8 cellular contexts compared by ENCODE assay signal in genomic region chr1:45325816-45326506, GRCh38. TPM values are rescaled to one million over a fixed set of nuclear protein-coding genes. Genes with fewer than 3 reads are reported as not detected.
DNase-seq lines count a peak whose midpoint lies in the region; ATAC-seq and TF ChIP-seq lines count a peak whose summit lies in the region.

No MANE protein-coding gene starts in this region.

- peaks cover 23% of the 10 kb centered on the region for H3K4me1 Mint-ChIP-seq in activated CD4-positive, alpha-beta T cell treated with anti-CD3 and anti-CD28 coated beads for 36 hours
- H3K4me1 Mint-ChIP-seq in T-helper 17 cell (peaks cover 3% of the 10 kb centered on the region), osteocyte (ENCODE audit: unreplicated experiment) (peaks cover 3% of the 10 kb centered on the region)
- peaks cover 30% of the 10 kb centered on the region for H3K4me1 Mint-ChIP-seq in stimulated activated naive CD8-positive, alpha-beta T cell treated with anti-CD3 and anti-CD28 coated beads, Interleukin-15, amount 100 ng/mL, for 72 hours

- no peaks in the 10 kb centered on the region for H3K9me3 Mint-ChIP-seq in activated CD4-positive, alpha-beta T cell treated with anti-CD3 and anti-CD28 coated beads for 36 hours (ENCODE audit: low read depth)
- H3K9me3 Mint-ChIP-seq in stimulated activated naive CD8-positive, alpha-beta T cell treated with anti-CD3 and anti-CD28 coated beads, Interleukin-15, amount 100 ng/mL, for 72 hours = no peaks in the 10 kb centered on the region
- H3K9me3 Mint-ChIP-seq in osteocyte (ENCODE audit: unreplicated experiment) = no peaks in the 10 kb centered on the region

- CTCF ChIA-PET in activated CD4-positive, alpha-beta T cell treated with anti-CD3 and anti-CD28 coated beads for 36 hours (lab: Charles Lee) = interaction anchor here (0.6 to 2.3 kb wide), 7 partner anchors 9 to 165 kb away, joined by 3 to 14 read pairs (median 3); partner anchors contain the start of gene TESK2

- H3K36me3 Mint-ChIP-seq in activated CD4-positive, alpha-beta T cell treated with anti-CD3 and anti-CD28 coated beads for 36 hours (ENCODE audit: low read depth) = peaks cover 25% of the 10 kb centered on the region
- no peaks in the 10 kb centered on the region for H3K36me3 Mint-ChIP-seq in T-helper 17 cell (ENCODE audit: low read depth)
- H3K36me3 Mint-ChIP-seq in osteocyte (ENCODE audit: unreplicated experiment) = peaks cover 5% of the 10 kb centered on the region

- DNase-seq in activated CD4-positive, alpha-beta T cell treated with anti-CD3 and anti-CD28 coated beads for 36 hours = no peak
- no peak for DNase-seq in activated CD4-positive, alpha-beta T cell treated with anti-CD3 and anti-CD28 coated beads for 48 hours
- DNase-seq in T-helper 17 cell (no peak), globus pallidus (ENCODE audit: low spot score) (peak; percentile 36), erythroblast (lab: John Stamatoyannopoulos, UW) (no peak), osteocyte (ENCODE audit: extremely low spot score, unreplicated experiment) (no peak)
- no peak for DNase-seq in stimulated activated naive CD8-positive, alpha-beta T cell treated with anti-CD3 and anti-CD28 coated beads, Interleukin-15, amount 100 ng/mL, for 72 hours

- no peak for TF ChIP-seq CTCF in osteocyte (IDR thresholded peaks at IDR 0.05)

- no peak for TF ChIP-seq POLR2A in erythroblast (IDR thresholded peaks at IDR 0.05; ENCODE audit: low read length)

- intact Hi-C loops in activated CD4-positive, alpha-beta T cell treated with anti-CD3 and anti-CD28 coated beads for 36 hours (cut with DNase I, micrococcal nuclease) = loop anchor here (1.0 kb wide), 3 partner anchors 13 to 314 kb away; partner anchors contain the start of gene UROD (in 1 of the 2)

- ATAC-seq in activated CD4-positive, alpha-beta T cell treated with anti-CD3 and anti-CD28 coated beads for 36 hours = no peak
- ATAC-seq in T-helper 17 cell (no peak), HG03039 (IDR thresholded peaks at IDR 0.05; ENCODE audit: unreplicated experiment) (no peak)
- no peak for ATAC-seq in stimulated activated naive CD8-positive, alpha-beta T cell treated with anti-CD3 and anti-CD28 coated beads, Interleukin-15, amount 100 ng/mL, for 72 hours

- no peaks in the 10 kb centered on the region for H3K27me3 Mint-ChIP-seq in activated CD4-positive, alpha-beta T cell treated with anti-CD3 and anti-CD28 coated beads for 36 hours
- H3K27me3 Mint-ChIP-seq in T-helper 17 cell (no peaks in the 10 kb centered on the region), osteocyte (ENCODE audit: unreplicated experiment) (no peaks in the 10 kb centered on the region)
- H3K27me3 Mint-ChIP-seq in stimulated activated naive CD8-positive, alpha-beta T cell treated with anti-CD3 and anti-CD28 coated beads, Interleukin-15, amount 100 ng/mL, for 72 hours = no peaks in the 10 kb centered on the region

- peak overlapping the region; percentile 80 for H3K27ac Mint-ChIP-seq in activated CD4-positive, alpha-beta T cell treated with anti-CD3 and anti-CD28 coated beads for 36 hours
- H3K27ac Mint-ChIP-seq in T-helper 17 cell = peak overlapping the region; percentile 90
- peak overlapping the region; percentile 89 to 94 for H3K27ac Mint-ChIP-seq in stimulated activated naive CD8-positive, alpha-beta T cell treated with anti-CD3 and anti-CD28 coated beads, Interleukin-15, amount 100 ng/mL, for 72 hours
- no peak overlapping the region for H3K27ac Mint-ChIP-seq in osteocyte (ENCODE audit: unreplicated experiment)

- POLR2A ChIA-PET in activated CD4-positive, alpha-beta T cell treated with anti-CD3 and anti-CD28 coated beads for 36 hours (lab: Charles Lee) = interaction anchor here (0.6 to 3.9 kb wide), 9 partner anchors 12 to 543 kb away, joined by 3 to 36 read pairs (median 4); partner anchors contain the start of genes HECTD3, MUTYH and TOE1

- no peaks in the 10 kb centered on the region for H3K9me3 ChIP-seq in T-helper 17 cell (ENCODE audit: control insufficient read depth, low read length, poor library complexity, severe bottlenecking)

- H3K4me3 Mint-ChIP-seq in activated CD4-positive, alpha-beta T cell treated with anti-CD3 and anti-CD28 coated beads for 36 hours = peak overlapping the region; percentile 82
- peak overlapping the region; percentile 91 for H3K4me3 Mint-ChIP-seq in T-helper 17 cell
- H3K4me3 Mint-ChIP-seq in stimulated activated naive CD8-positive, alpha-beta T cell treated with anti-CD3 and anti-CD28 coated beads, Interleukin-15, amount 100 ng/mL, for 72 hours = peak overlapping the region; percentile 86 to 90
- H3K4me3 Mint-ChIP-seq in osteocyte (ENCODE audit: unreplicated experiment) = no peak overlapping the region

RNA-seq across cellular contexts. Expression of gene HPDL, which starts 0.7 kb away (rescaled TPM):
- 10 to 100 TPM; 12.7 to 17.9 TPM for total RNA-seq in activated CD4-positive, alpha-beta T cell treated with anti-CD3 and anti-CD28 coated beads for 36 hours
- total RNA-seq in T-helper 17 cell = under 1 TPM; 0.17 to 0.21 TPM
- total RNA-seq in osteocyte = 0.35 TPM in 1 of 2 replicates, not detected in the other

RNA-seq across cellular contexts. Expression of gene TOE1, which starts 14.0 kb away (rescaled TPM):
- 10 to 100 TPM; 29.8 to 42.3 TPM for total RNA-seq in activated CD4-positive, alpha-beta T cell treated with anti-CD3 and anti-CD28 coated beads for 36 hours
- total RNA-seq in T-helper 17 cell (10 to 100 TPM; 51.4 to 52.5 TPM), osteocyte (8.5 and 8.6 TPM in 2 replicates)

RNA-seq across cellular contexts. Expression of gene MUTYH, which starts 14.3 kb away (rescaled TPM):
- total RNA-seq in activated CD4-positive, alpha-beta T cell treated with anti-CD3 and anti-CD28 coated beads for 36 hours = 10 to 100 TPM; 48.6 to 53.7 TPM
- total RNA-seq in T-helper 17 cell (10 to 100 TPM; 60.4 to 73.4 TPM), osteocyte (19.9 and 25.1 TPM in 2 replicates)

Comparison
In these comparisons a context has a peak if more than half of its experiments do, and no peak if none do; other contexts are left out.
1. RNA of gene HPDL, which starts 0.7 kb away (total RNA-seq): 12.7 to 17.9 TPM in activated CD4-positive, alpha-beta T cell treated with anti-CD3 and anti-CD28 coated beads for 36 hours; 0.35 TPM in osteocyte and 0.17 to 0.21 TPM in T-helper 17 cell; every median in the first group is over 10 times any median in the second.